In the genomic region with DNA sequence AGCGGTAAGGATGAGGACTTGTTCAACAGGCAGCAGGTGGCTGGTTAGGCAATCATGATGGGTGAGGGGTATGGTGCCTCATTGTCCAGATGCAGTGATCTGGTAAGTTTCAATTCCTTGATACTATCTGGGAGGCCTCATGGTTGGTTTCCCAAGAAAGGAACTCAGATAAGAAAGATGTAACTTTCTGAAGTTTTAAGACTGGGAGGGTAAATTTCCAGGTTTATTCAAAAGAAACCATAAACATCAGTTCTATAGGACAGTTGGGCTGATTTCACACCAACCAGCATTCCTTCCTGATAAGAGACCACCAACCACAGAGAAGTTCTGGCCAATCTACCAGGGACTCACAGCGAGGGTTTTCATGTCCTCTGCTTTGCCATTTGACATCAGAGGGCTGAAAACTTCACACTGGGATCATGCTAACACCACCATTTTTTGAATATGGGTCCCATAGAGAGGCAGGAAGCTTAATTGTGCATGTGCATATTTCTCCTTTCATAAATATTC, we compare ENCODE assay signal across 1 cellular context.
TF ChIP-seq lines count a peak whose summit lies in the region.

No MANE protein-coding gene starts in this region.

TF ChIP-seq in GM23338, 12 proteins besides CTCF, POLR2A, EP300 and RAD21:
- no peak for TF ChIP-seq ZNF462 (CRISPR knock-in tag; IDR thresholded peaks at IDR 0.05)
- TF ChIP-seq ETS1 (IDR thresholded peaks at IDR 0.05): no peak
- no peak for TF ChIP-seq JUNB (IDR thresholded peaks at IDR 0.05; ENCODE audit: unreplicated experiment)
- TF ChIP-seq EZH2phosphoT487 (IDR thresholded peaks at IDR 0.05; ENCODE audit: unreplicated experiment): no peak
- TF ChIP-seq ZNF114 (CRISPR knock-in tag; IDR thresholded peaks at IDR 0.05): no peak
